ENCODE assay signal across 25 cellular contexts in genomic region chr3:138729279-138729678, GRCh38.
"Had no signal": no experiment of that assay in that cellular context is flagged by ENCODE, and none has a peak within 500 bp of the region (broad histone marks: within the 10 kb centered on the region; RNA-seq: fewer than 3 reads in every experiment).

No MANE protein-coding gene starts in this region.

- H3K4me3 ChIP-seq: body of pancreas, gastrocnemius medialis, hepatocyte, skin epidermis, stomach, thyroid gland, upper lobe of left lung, vagina had no signal

- ATAC-seq: activated CD4-positive, CD25-positive, alpha-beta regulatory T cell treated with anti-CD3 and anti-CD28 coated beads, Interleukin-2, amount 50 U/mL, for 24 hours; activated naive CD4-positive, alpha-beta T cell treated with anti-CD3 and anti-CD28 coated beads, Interleukin-2, amount 50 U/mL, for 72 hours; activated T-cell treated with anti-CD3 and anti-CD28 coated beads, Interleukin-2, amount 50 U/mL, for 4 hours; body of pancreas; gastrocnemius medialis; left colon; natural killer cell treated with Interleukin-12 subunit alpha and Interleukin-12 subunit beta and Interleukin-15 and Interleukin-18, amount 100 ng/mL, for 72 hours; sciatic nerve; stimulated activated memory B cell treated with anti-CD40 and anti-IgM and Interleukin-4, amounts not matched to agents 10 μg/mL and 1 μg/mL and 100 μg/mL, for 72 hours had no signal

- H3K4me3 Mint-ChIP-seq: activated CD4-positive, alpha-beta memory T cell treated with anti-CD3 and anti-CD28 coated beads, Interleukin-2, amount 10 ng/mL, durations not matched to agents 7 days and 5 days; activated T-cell treated with anti-CD3 and anti-CD28 coated beads, Interleukin-2, amount 50 U/mL, for 4 hours; memory B cell; natural killer cell treated with Interleukin-12 subunit alpha and Interleukin-12 subunit beta and Interleukin-15 and Interleukin-18, amount 100 ng/mL, for 72 hours; stimulated activated memory B cell treated with anti-CD40 and anti-IgM and Interleukin-4, amounts not matched to agents 10 μg/mL and 1 μg/mL and 100 μg/mL, for 72 hours had no signal

- H3K9me3 Mint-ChIP-seq: activated CD4-positive, alpha-beta memory T cell treated with anti-CD3 and anti-CD28 coated beads, Interleukin-2, amount 10 ng/mL, durations not matched to agents 7 days and 5 days; activated naive CD4-positive, alpha-beta T cell treated with anti-CD3 and anti-CD28 coated beads, Interleukin-2, amount 50 U/mL, for 72 hours; activated T-cell treated with anti-CD3 and anti-CD28 coated beads, Interleukin-2, amount 50 U/mL, for 4 hours; activated T-helper 2 cell treated with anti-CD3 and anti-CD28 coated beads, Interferon-gamma antibody, Interleukin-2, Interleukin-4, amounts not matched to agents 10 μg/mL and 5 μg/mL and 100 μg/mL, durations not matched to agents 14 hours and 24 hours and 36 hours; memory B cell; natural killer cell treated with Interleukin-12 subunit alpha and Interleukin-12 subunit beta and Interleukin-15 and Interleukin-18, amount 100 ng/mL, for 72 hours; stimulated activated memory B cell treated with anti-CD40 and anti-IgM and Interleukin-4, amounts not matched to agents 10 μg/mL and 1 μg/mL and 100 μg/mL, for 72 hours had no signal

- H2AFZ ChIP-seq: hepatocyte had no signal

- H3K4me1 Mint-ChIP-seq: memory B cell had no signal

- H3K9me3 ChIP-seq: body of pancreas, gastrocnemius medialis, stomach, thyroid gland, upper lobe of left lung, vagina had no signal

- H3K4me1 ChIP-seq: body of pancreas, gastrocnemius medialis, vagina had no signal

- H3K27me3 Mint-ChIP-seq: activated CD4-positive, alpha-beta memory T cell treated with anti-CD3 and anti-CD28 coated beads, Interleukin-2, amount 10 ng/mL, durations not matched to agents 7 days and 5 days; memory B cell; natural killer cell treated with Interleukin-12 subunit alpha and Interleukin-12 subunit beta and Interleukin-15 and Interleukin-18, amount 100 ng/mL, for 72 hours; stimulated activated memory B cell treated with anti-CD40 and anti-IgM and Interleukin-4, amounts not matched to agents 10 μg/mL and 1 μg/mL and 100 μg/mL, for 72 hours had no signal

- H3K27ac Mint-ChIP-seq: activated CD4-positive, alpha-beta memory T cell treated with anti-CD3 and anti-CD28 coated beads, Interleukin-2, amount 10 ng/mL, durations not matched to agents 7 days and 5 days; activated naive CD4-positive, alpha-beta T cell treated with anti-CD3 and anti-CD28 coated beads, Interleukin-2, amount 50 U/mL, for 72 hours; activated T-helper 2 cell treated with anti-CD3 and anti-CD28 coated beads, Interferon-gamma antibody, Interleukin-2, Interleukin-4, amounts not matched to agents 10 μg/mL and 5 μg/mL and 100 μg/mL, durations not matched to agents 14 hours and 24 hours and 36 hours; memory B cell; stimulated activated memory B cell treated with anti-CD40 and anti-IgM and Interleukin-4, amounts not matched to agents 10 μg/mL and 1 μg/mL and 100 μg/mL, for 72 hours had no signal

- H3K4me2 ChIP-seq: hepatocyte had no signal

- H3K27ac ChIP-seq: body of pancreas, gastrocnemius medialis, hepatocyte, skin epidermis, stomach, upper lobe of left lung, vagina had no signal

- DNase-seq: activated CD4-positive, alpha-beta memory T cell treated with anti-CD3 and anti-CD28 coated beads, Interleukin-2, amount 10 ng/mL, durations not matched to agents 7 days and 5 days; activated CD4-positive, alpha-beta T cell treated with anti-CD3 and anti-CD28 coated beads for 48 hours; activated T-cell treated with anti-CD3 and anti-CD28 coated beads, Interleukin-2, amount 50 U/mL, for 4 hours; body of pancreas; dermis blood vessel endothelial cell; effector CD4-positive, alpha-beta T cell; gastrocnemius medialis; islet precursor cell; left colon; posterior cingulate gyrus; stimulated activated CD4-positive, alpha-beta T cell treated with anti-CD3 and anti-CD28 coated beads, Interleukin-4, amount 100 ng/mL, for 24 hours; stomach; T-helper 1 cell; thyroid gland; upper lobe of left lung had no signal

- H3K79me2 ChIP-seq: hepatocyte had no signal

- H3K27me3 ChIP-seq: body of pancreas, gastrocnemius medialis, hepatocyte, stomach, thyroid gland, upper lobe of left lung, vagina had no signal
